ENCODE assay signal across 28 cellular contexts in genomic region chr17:33689725-33690124, GRCh38.
DNase-seq lines count a peak whose midpoint lies in the region; ATAC-seq, FAIRE-seq and TF ChIP-seq lines count a peak whose summit lies in the region.
"Had no signal": no experiment of that assay in that cellular context is flagged by ENCODE, and none has a peak within 500 bp of the region (broad histone marks: within the 10 kb centered on the region; RNA-seq: fewer than 3 reads in every experiment).

No MANE protein-coding gene starts in this region.

- TF ChIP-seq CTCF in 22Rv1 (IDR thresholded peaks at IDR 0.05), result peak; percentile 14; the same call in 1 of the 2 replicates
- TF ChIP-seq CTCF in GM10266 (IDR thresholded peaks at IDR 0.05; ENCODE audit: control insufficient read depth, insufficient read depth, low read depth, missing control alignments), result peak; percentile 11
- peak; percentile 22; the same call in 1 of the 3 replicates for TF ChIP-seq CTCF in H9 (conservative IDR thresholded peaks at IDR 0.05)
- TF ChIP-seq CTCF in GM12878 (IDR thresholded peaks at IDR 0.05 in 2 of 3, conservative IDR thresholded peaks at IDR 0.05 in 1 of 3; ENCODE audit: control insufficient read depth in 2 of 3, extremely low read depth in 1 of 3, insufficient read depth in 1 of 3, low read depth in 3 of 3, low read length in 3 of 3), result peak in 2 of 3 experiments; percentile 5 to 17; a peak in 1 of 6 replicates
- TF ChIP-seq CTCF in chondrocyte (IDR thresholded peaks at IDR 0.05), result no peak

- H3K27me3 ChIP-seq in H9 (ENCODE audit: insufficient read depth, low read length), result peaks cover 2% of the 10 kb centered on the region; the same call in 1 of the 2 replicates
- H3K27me3 ChIP-seq in GM12878 (replicated peaks in 1 of 2; ENCODE audit: control insufficient read depth in 2 of 2, insufficient read depth in 2 of 2, low read length in 1 of 2), result no peaks in the 10 kb centered on the region
- H3K27me3 ChIP-seq: breast epithelium, SJSA1 had no signal

- H3K9me3 Mint-ChIP-seq in H9 (peaks cover 2 to 5% of the 10 kb centered on the region in 2 experiments; a peak in 3 of 5 replicates), chondrocyte (ENCODE audit: low read depth) (peaks cover 4% of the 10 kb centered on the region)
- H3K9me3 Mint-ChIP-seq: activated CD4-positive, alpha-beta T cell treated with anti-CD3 and anti-CD28 coated beads, Interleukin-2, amount 10 ng/mL, durations not matched to agents 7 days and 5 days; activated naive CD8-positive, alpha-beta T cell treated with anti-CD3 and anti-CD28 coated beads for 36 hours had no signal

- H4K20me1 ChIP-seq in H9 (ENCODE audit: control insufficient read depth, insufficient read depth, insufficient read length) (no peaks in the 10 kb centered on the region), GM12878 (ENCODE audit: control insufficient read depth, insufficient read depth) (no peaks in the 10 kb centered on the region)

- H3K4me1 ChIP-seq in H9 (ENCODE audit: insufficient read depth, low read length) (no peaks in the 10 kb centered on the region), GM12878 (ENCODE audit: control insufficient read depth, insufficient read depth, low read length) (no peaks in the 10 kb centered on the region)
- H3K4me1 ChIP-seq: breast epithelium, HAP-1, parathyroid adenoma, SJSA1 had no signal

- no peak overlapping the region for H2BK20ac ChIP-seq in H9 (ENCODE audit: low read depth, low read length, poor library complexity, severe bottlenecking)

- H3K14ac ChIP-seq in H9 (ENCODE audit: insufficient read depth, low read length), result no peak overlapping the region

- POLR2A ChIA-PET in GM12878 (lab: Charles Lee), result no interaction called here

- SMC1A ChIA-PET in GM12878 (lab: Charles Lee; ENCODE audit: uncharacterized antibody, unreplicated experiment), result no interaction called here

- no peak for FAIRE-seq in GM12878 (lab: Jason Lieb, UNC)
- FAIRE-seq: small intestine had no signal

- CTCF ChIA-PET in GM12878 (lab: Yijun Ruan, JAX), result interaction anchor here (0.8 to 1.3 kb wide), 3 partner anchors 17 to 63 kb away, joined by 3 to 6 read pairs (median 4); no protein-coding TSS in a partner anchor

- H3K18ac ChIP-seq in H9 (ENCODE audit: insufficient read length, low read depth, low read length), result no peak overlapping the region

- H2BK15ac ChIP-seq in H9 (ENCODE audit: low read depth, low read length), result no peak overlapping the region

- WGBS in H9 (ENCODE audit: extremely low coverage, insufficient read length, low lambda C conversion rate), result no CpG with 5 or more reads among the region's 2 CpGs
- 3% methylated on average over 2 of the region's 2 CpGs for WGBS in GM12878 (ENCODE audit: insufficient coverage, insufficient replicate concordance, low lambda C conversion rate, missing lambda C conversion rate)

- H3K4me3 ChIP-seq in GM12878, result no peak overlapping the region
- H3K4me3 ChIP-seq: breast epithelium, HAP-1, SJSA1 had no signal

- no peaks in the 10 kb centered on the region for H3K79me2 ChIP-seq in H9 (ENCODE audit: insufficient read depth, low read length)
- H3K79me2 ChIP-seq in GM12878 (ENCODE audit: control insufficient read depth, insufficient read depth, low read length), result no peaks in the 10 kb centered on the region
- H3K79me2 ChIP-seq: parathyroid adenoma had no signal

- no peak overlapping the region for H4K8ac ChIP-seq in H9 (replicated peaks; ENCODE audit: insufficient read length, low read depth, low read length)

- no peak for TF ChIP-seq EP300 in GM12878 (IDR thresholded peaks at IDR 0.05; ENCODE audit: borderline replicate concordance in 1 of 2, control insufficient read depth in 1 of 2, low read depth in 2 of 2, low read length in 2 of 2)

- H2BK120ac ChIP-seq in H9 (ENCODE audit: low read depth, low read length, poor library complexity, severe bottlenecking), result no peak overlapping the region

- no peak for TF ChIP-seq POLR2A in GM12878 (IDR thresholded peaks at IDR 0.05; ENCODE audit: low read depth, low read length)

- H3K27me3 Mint-ChIP-seq in H9 (ENCODE audit: low read depth) (peaks cover 12% of the 10 kb centered on the region), chondrocyte (ENCODE audit: low read depth) (peaks cover 2% of the 10 kb centered on the region)

- H4K5ac ChIP-seq in H9 (ENCODE audit: insufficient read length, low read depth, low read length), result no peak overlapping the region

- no peak for TF ChIP-seq RAD21 in GM12878 (IDR thresholded peaks at IDR 0.05; ENCODE audit: insufficient read depth, low read depth, low read length)

- H2AK5ac ChIP-seq in H9 (ENCODE audit: insufficient read length, low read length), result no peak overlapping the region

- H3K9ac ChIP-seq in H9 (ENCODE audit: extremely low read depth, insufficient read length, low read length) (no peak overlapping the region), GM12878 (ENCODE audit: control insufficient read depth, insufficient read depth, low read length) (no peak overlapping the region)
- H3K9ac ChIP-seq: parathyroid adenoma had no signal

- H2BK12ac ChIP-seq in H9 (ENCODE audit: insufficient read length, low read depth, low read length), result no peak overlapping the region

- DNase-seq in GM10266 (ENCODE audit: extremely low spot score), result no peak
- no peak for DNase-seq in H9
- DNase-seq in GM12878 (ENCODE audit: low read depth, low spot score), result no peak
- no peak for DNase-seq in NCI-H345 (lab: John Stamatoyannopoulos, UW)
- DNase-seq in chondrocyte (ENCODE audit: low spot score), result no peak
- DNase-seq in activated CD4-positive, CD25-positive, alpha-beta regulatory T cell (lab: John Stamatoyannopoulos, UW), result no peak
- DNase-seq in occipital lobe (lab: John Stamatoyannopoulos, UW), result no peak
- DNase-seq: activated CD4-positive, alpha-beta T cell treated with anti-CD3 and anti-CD28 coated beads, Interleukin-2, amount 10 ng/mL, durations not matched to agents 7 days and 5 days; activated gamma-delta T cell; activated naive CD8-positive, alpha-beta T cell treated with anti-CD3 and anti-CD28 coated beads for 36 hours; activated T-cell treated with anti-CD3 and anti-CD28 coated beads, Interleukin-2, amount 50 U/mL, for 1 hour; anterior cingulate cortex; CD8-positive, alpha-beta memory T cell; mesenchymal stem cell; NCI-H446 treated with DMSO at 0.1 percent for 48 hours; small intestine; stimulated activated naive CD8-positive, alpha-beta T cell treated with anti-CD3 and anti-CD28 coated beads, Interleukin-15, Interleukin-2, amounts not matched to agents 100 U/mL and 50 U/mL, for 24 hours; T-cell had no signal

- no peak overlapping the region for H3K4me3 Mint-ChIP-seq in H9
- H3K4me3 Mint-ChIP-seq in chondrocyte (ENCODE audit: unreplicated experiment), result no peak overlapping the region
- H3K4me3 Mint-ChIP-seq: activated CD4-positive, alpha-beta T cell treated with anti-CD3 and anti-CD28 coated beads, Interleukin-2, amount 10 ng/mL, durations not matched to agents 7 days and 5 days; activated naive CD8-positive, alpha-beta T cell treated with anti-CD3 and anti-CD28 coated beads for 36 hours; B cell; CD8-positive, alpha-beta memory T cell; neural crest cell; T-cell; WTC11 had no signal

- no peaks in the 10 kb centered on the region for H3K79me1 ChIP-seq in H9 (ENCODE audit: insufficient read depth, low read depth, low read length, poor library complexity, severe bottlenecking)

- no peak overlapping the region for H3K23ac ChIP-seq in H9 (ENCODE audit: insufficient read length, low read depth, low read length)

- H3K4ac ChIP-seq in H9 (ENCODE audit: low read depth, low read length), result no peak overlapping the region

- no peaks in the 10 kb centered on the region for H3K23me2 ChIP-seq in H9 (ENCODE audit: insufficient read length, low read depth, low read length, poor library complexity, severe bottlenecking)

- ATAC-seq in GM12878, result no peak
- ATAC-seq: left lobe of liver; stimulated activated naive CD8-positive, alpha-beta T cell treated with anti-CD3 and anti-CD28 coated beads, Interleukin-15, Interleukin-2, amounts not matched to agents 100 U/mL and 50 U/mL, for 24 hours; T-cell; WTC11 had no signal

- no peak overlapping the region for H3K56ac ChIP-seq in H9 (ENCODE audit: insufficient read length, low read depth, low read length)

- H3K36me3 ChIP-seq in GM12878 (ENCODE audit: control insufficient read depth in 2 of 2, insufficient read depth in 2 of 2, low read length in 1 of 2), result no peaks in the 10 kb centered on the region
- H3K36me3 ChIP-seq: breast epithelium, HAP-1, SJSA1 had no signal

- H4K91ac ChIP-seq in H9 (ENCODE audit: insufficient read length, low read depth, low read length), result no peak overlapping the region

- intact Hi-C loops in GM12878 (cut with micrococcal nuclease; ENCODE audit: unreplicated experiment), result no loop called here

- H3K4me2 ChIP-seq in H9 (ENCODE audit: insufficient read depth, insufficient read length, low read length) (no peak overlapping the region), GM12878 (ENCODE audit: control insufficient read depth, insufficient read depth) (no peak overlapping the region)

- H2AFZ ChIP-seq in H9 (ENCODE audit: low read length) (no peak overlapping the region), GM12878 (ENCODE audit: control insufficient read depth, low read depth, low read length) (no peak overlapping the region)
- H2AFZ ChIP-seq: parathyroid adenoma had no signal

- peaks cover 0 to 5% (median 2%) of the 10 kb centered on the region in 3 experiments; a peak in 1 of 7 replicates for H3K36me3 Mint-ChIP-seq in H9 (ENCODE audit: insufficient read depth in 1 of 3, low read depth in 3 of 3)
- H3K36me3 Mint-ChIP-seq in chondrocyte (ENCODE audit: low read depth), result no peaks in the 10 kb centered on the region
- H3K36me3 Mint-ChIP-seq: activated naive CD8-positive, alpha-beta T cell treated with anti-CD3 and anti-CD28 coated beads for 36 hours; CD8-positive, alpha-beta memory T cell; T-cell; WTC11 had no signal

- H3K9me3 ChIP-seq in H9 (ENCODE audit: control insufficient read depth, low read depth, low read length), result no peaks in the 10 kb centered on the region
- H3K9me3 ChIP-seq in GM12878 (replicated peaks; ENCODE audit: control insufficient read depth, insufficient read depth, low read length), result no peaks in the 10 kb centered on the region
- H3K9me3 ChIP-seq: breast epithelium, HAP-1, SJSA1 had no signal

- RAD21 ChIA-PET in GM12878 (lab: Charles Lee; ENCODE audit: unreplicated experiment), result no interaction called here

- in situ Hi-C loops in GM12878 (cut with MboI), result no loop called here

- BruUV-seq in GM12878 (replicated peaks; lab: Mats Ljungman, UMichigan), result no TSS peak

- no peak overlapping the region for H3K27ac Mint-ChIP-seq in H9
- no peak overlapping the region for H3K27ac Mint-ChIP-seq in chondrocyte (ENCODE audit: unreplicated experiment)
- H3K27ac Mint-ChIP-seq: activated CD4-positive, alpha-beta T cell treated with anti-CD3 and anti-CD28 coated beads, Interleukin-2, amount 10 ng/mL, durations not matched to agents 7 days and 5 days; activated naive CD8-positive, alpha-beta T cell treated with anti-CD3 and anti-CD28 coated beads for 36 hours; B cell; CD8-positive, alpha-beta memory T cell; T-cell; WTC11 had no signal

- H2BK5ac ChIP-seq in H9 (ENCODE audit: insufficient read length, low read length), result no peak overlapping the region

- H3K27ac ChIP-seq in 22Rv1, result no peak overlapping the region
- H3K27ac ChIP-seq in H9 (ENCODE audit: insufficient read length, low read depth, low read length), result no peak overlapping the region
- no peak overlapping the region for H3K27ac ChIP-seq in GM12878 (ENCODE audit: control insufficient read depth, insufficient read depth)
- H3K27ac ChIP-seq: breast epithelium, parathyroid adenoma, RWPE1, SJSA1 had no signal

- H3K4me1 Mint-ChIP-seq in H9, result no peaks in the 10 kb centered on the region
- H3K4me1 Mint-ChIP-seq in chondrocyte (ENCODE audit: low read depth), result no peaks in the 10 kb centered on the region
- H3K4me1 Mint-ChIP-seq: activated CD4-positive, alpha-beta T cell treated with anti-CD3 and anti-CD28 coated beads, Interleukin-2, amount 10 ng/mL, durations not matched to agents 7 days and 5 days; activated naive CD8-positive, alpha-beta T cell treated with anti-CD3 and anti-CD28 coated beads for 36 hours; B cell; CD8-positive, alpha-beta memory T cell; neural crest cell; T-cell; WTC11 had no signal

- no peak overlapping the region for H3T11ph ChIP-seq in H9 (ENCODE audit: low read length)
